In genomic region chr10:98745645-98746044, GRCh38 we compare ENCODE assay signal across 17 cellular contexts.
A peak's percentile ranks its signal among the peaks of the same experiment; 100 is the strongest.
DNase-seq lines count a peak whose midpoint lies in the region; ATAC-seq and TF ChIP-seq lines count a peak whose summit lies in the region.
"Had no signal": no experiment of that assay in that cellular context is flagged by ENCODE, and none has a peak within 500 bp of the region (broad histone marks: within the 10 kb centered on the region; RNA-seq: fewer than 3 reads in every experiment).

No MANE protein-coding gene starts in this region.

- TF ChIP-seq CTCF in GM12872 (IDR thresholded peaks at IDR 0.05; ENCODE audit: insufficient read depth, low read depth, low read length), result 0 out of 3 replicates have a peak, but pooled peaks have one; percentile 28
- TF ChIP-seq CTCF in HFFc6 (IDR thresholded peaks at IDR 0.05), result peak; percentile 14; the same call in 1 of the 2 replicates
- peak; percentile 58 for TF ChIP-seq CTCF in OCI-LY7 (conservative IDR thresholded peaks at IDR 0.05; ENCODE audit: low read length)
- peak; percentile 10 for TF ChIP-seq CTCF in foreskin keratinocyte (conservative IDR thresholded peaks at IDR 0.05)

- H3K4me2 ChIP-seq in OCI-LY7 (ENCODE audit: low read length), result no peak overlapping the region

- H3K9me3 ChIP-seq in OCI-LY7 (ENCODE audit: low read length), result no peaks in the 10 kb centered on the region
- H3K9me3 ChIP-seq in aorta (ENCODE audit: control insufficient read depth, low read length), result no peaks in the 10 kb centered on the region
- H3K9me3 ChIP-seq: upper lobe of left lung had no signal

- no TSS peak for BruUV-seq in OCI-LY7 (replicated peaks; lab: Mats Ljungman, UMichigan)

- H3K9me3 Mint-ChIP-seq in HFFc6, result no peaks in the 10 kb centered on the region
- H3K9me3 Mint-ChIP-seq: activated naive CD4-positive, alpha-beta T cell treated with anti-CD3 and anti-CD28 coated beads, Interleukin-2, amount 10 ng/mL, durations not matched to agents 7 days and 5 days; activated T-cell treated with anti-CD3 and anti-CD28 coated beads, Interleukin-2, amount 50 U/mL, for 24 hours; memory B cell had no signal

- DNase-seq in HFFc6 (no peak), OCI-LY7 (ENCODE audit: low spot score) (no peak), foreskin keratinocyte (no peak), NCI-H2081 (lab: John Stamatoyannopoulos, UW) (no peak), aorta (no peak), NCI-H1092 treated with DMSO at 0.1 percent for 48 hours (lab: John Stamatoyannopoulos, UW) (no peak)
- DNase-seq: activated CD4-positive, CD25-positive, alpha-beta regulatory T cell treated with anti-CD3 and anti-CD28 coated beads, Interleukin-2, amount 50 U/mL, for 72 hours; activated naive CD4-positive, alpha-beta T cell treated with anti-CD3 and anti-CD28 coated beads, Interleukin-2, amount 10 ng/mL, durations not matched to agents 7 days and 5 days; activated T-cell treated with anti-CD3 and anti-CD28 coated beads, Interleukin-2, amount 50 U/mL, for 24 hours; caudate nucleus; KG1; naive thymus-derived CD4-positive, alpha-beta T cell; NCI-H1436 treated with DMSO at 0.1 percent for 48 hours; NCI-H774; upper lobe of left lung had no signal

- no peaks in the 10 kb centered on the region for H3K4me1 ChIP-seq in OCI-LY7 (ENCODE audit: insufficient read depth, low read length, poor library complexity, severe bottlenecking)
- no peaks in the 10 kb centered on the region for H3K4me1 ChIP-seq in foreskin keratinocyte
- no peaks in the 10 kb centered on the region for H3K4me1 ChIP-seq in aorta (ENCODE audit: control insufficient read depth in 1 of 2, insufficient read depth in 2 of 2, low read length in 2 of 2)
- H3K4me1 ChIP-seq: upper lobe of left lung had no signal

- intact Hi-C loops in OCI-LY7 (cut with micrococcal nuclease; ENCODE audit: unreplicated experiment), result no loop called here
- intact Hi-C loops in aorta (cut with DNase I), result no loop called here

- POLR2A ChIA-PET in OCI-LY7 (lab: Charles Lee), result interaction anchor here (0.9 kb wide), 1 partner anchor 10 kb away, joined by 4 read pairs; no protein-coding TSS in a partner anchor

- no peak overlapping the region for H3K4me3 Mint-ChIP-seq in HFFc6
- H3K4me3 Mint-ChIP-seq: activated naive CD4-positive, alpha-beta T cell treated with anti-CD3 and anti-CD28 coated beads, Interleukin-2, amount 10 ng/mL, durations not matched to agents 7 days and 5 days; activated T-cell treated with anti-CD3 and anti-CD28 coated beads, Interleukin-2, amount 50 U/mL, for 24 hours; memory B cell; naive thymus-derived CD4-positive, alpha-beta T cell had no signal

- H3K36me3 ChIP-seq in OCI-LY7 (ENCODE audit: insufficient read depth, low read length) (no peaks in the 10 kb centered on the region), aorta (ENCODE audit: control insufficient read depth in 1 of 2, insufficient read depth in 2 of 2, low read length in 1 of 2) (no peaks in the 10 kb centered on the region)
- H3K36me3 ChIP-seq: upper lobe of left lung had no signal

- H3K27me3 ChIP-seq in foreskin keratinocyte, result no peaks in the 10 kb centered on the region
- no peaks in the 10 kb centered on the region for H3K27me3 ChIP-seq in aorta (ENCODE audit: control insufficient read depth in 1 of 2, insufficient read depth in 2 of 2, low read length in 1 of 2)
- H3K27me3 ChIP-seq: upper lobe of left lung had no signal

- H2AFZ ChIP-seq in OCI-LY7 (ENCODE audit: low read length), result no peak overlapping the region

- ATAC-seq in foreskin keratinocyte, result no peak
- no peak for ATAC-seq in aorta (ENCODE audit: low FRiP score)
- ATAC-seq: naive thymus-derived CD4-positive, alpha-beta T cell had no signal

- H3K79me2 ChIP-seq in OCI-LY7 (ENCODE audit: insufficient read depth, low read depth, low read length), result no peaks in the 10 kb centered on the region

- H3K27me3 Mint-ChIP-seq in HFFc6 (ENCODE audit: insufficient read depth), result no peaks in the 10 kb centered on the region
- H3K27me3 Mint-ChIP-seq: activated naive CD4-positive, alpha-beta T cell treated with anti-CD3 and anti-CD28 coated beads, Interleukin-2, amount 10 ng/mL, durations not matched to agents 7 days and 5 days; activated T-cell treated with anti-CD3 and anti-CD28 coated beads, Interleukin-2, amount 50 U/mL, for 24 hours had no signal

- CTCF ChIA-PET in OCI-LY7 (lab: Charles Lee; ENCODE audit: unreplicated experiment), result no interaction called here

- H3K9me2 ChIP-seq in OCI-LY7 (ENCODE audit: insufficient read depth, low read length), result no peaks in the 10 kb centered on the region

- no peaks in the 10 kb centered on the region for H3K36me3 Mint-ChIP-seq in HFFc6 (ENCODE audit: low read depth)
- H3K36me3 Mint-ChIP-seq: activated naive CD4-positive, alpha-beta T cell treated with anti-CD3 and anti-CD28 coated beads, Interleukin-2, amount 10 ng/mL, durations not matched to agents 7 days and 5 days; memory B cell; naive thymus-derived CD4-positive, alpha-beta T cell had no signal

- 92 to 97% methylated on average over 2 of the region's 2 CpGs for WGBS in aorta, 2 donors

- H3K27ac ChIP-seq in OCI-LY7 (ENCODE audit: low read depth, low read length, poor library complexity, severe bottlenecking), result no peak overlapping the region
- H3K27ac ChIP-seq in foreskin keratinocyte, result no peak overlapping the region
- no peak overlapping the region for H3K27ac ChIP-seq in aorta (ENCODE audit: low read depth in 1 of 2, low read length in 2 of 2)
- H3K27ac ChIP-seq: upper lobe of left lung had no signal

- no peak overlapping the region for H3K4me3 ChIP-seq in OCI-LY7 (ENCODE audit: low read depth, low read length, poor library complexity, severe bottlenecking)
- H3K4me3 ChIP-seq in aorta (ENCODE audit: low read length in 2 of 2), result no peak overlapping the region
- H3K4me3 ChIP-seq: upper lobe of left lung had no signal

- no peaks in the 10 kb centered on the region for H3K4me1 Mint-ChIP-seq in HFFc6 (ENCODE audit: low read depth)
- H3K4me1 Mint-ChIP-seq: activated naive CD4-positive, alpha-beta T cell treated with anti-CD3 and anti-CD28 coated beads, Interleukin-2, amount 10 ng/mL, durations not matched to agents 7 days and 5 days; memory B cell; naive thymus-derived CD4-positive, alpha-beta T cell had no signal

- H4K20me1 ChIP-seq in OCI-LY7 (ENCODE audit: insufficient read depth, low read length), result no peaks in the 10 kb centered on the region

- H3K27ac Mint-ChIP-seq in HFFc6, result no peak overlapping the region
- H3K27ac Mint-ChIP-seq: activated naive CD4-positive, alpha-beta T cell treated with anti-CD3 and anti-CD28 coated beads, Interleukin-2, amount 10 ng/mL, durations not matched to agents 7 days and 5 days; activated T-cell treated with anti-CD3 and anti-CD28 coated beads, Interleukin-2, amount 50 U/mL, for 24 hours; memory B cell; naive thymus-derived CD4-positive, alpha-beta T cell had no signal
